In genomic region chr2:161228511-161229240, GRCh38 we compare ENCODE assay signal across 22 cellular contexts.
A peak's percentile ranks its signal among the peaks of the same experiment; 100 is the strongest.
DNase-seq lines count a peak whose midpoint lies in the region; ATAC-seq, FAIRE-seq and TF ChIP-seq lines count a peak whose summit lies in the region.
"Had no signal": no experiment of that assay in that cellular context is flagged by ENCODE, and none has a peak within 500 bp of the region (broad histone marks: within the 10 kb centered on the region; RNA-seq: fewer than 3 reads in every experiment).

No MANE protein-coding gene starts in this region.

- TF ChIP-seq CTCF in SK-N-SH (IDR thresholded peaks at IDR 0.05) (no peak), left lung (IDR thresholded peaks at IDR 0.05) (no peak)

- peaks cover 6% of the 10 kb centered on the region for H3K36me3 Mint-ChIP-seq in T-helper 17 cell (ENCODE audit: low read depth)
- H3K36me3 Mint-ChIP-seq: natural killer cell had no signal

- peaks cover 7% of the 10 kb centered on the region for H3K4me1 Mint-ChIP-seq in T-helper 17 cell
- H3K4me1 Mint-ChIP-seq: activated CD4-positive, alpha-beta T cell treated with anti-CD3 and anti-CD28 coated beads, Interleukin-2, amount 10 ng/mL, durations not matched to agents 7 days and 5 days; B cell; natural killer cell had no signal

- peak overlapping the region; percentile 59 for H3K27ac Mint-ChIP-seq in T-helper 17 cell
- H3K27ac Mint-ChIP-seq: activated CD4-positive, alpha-beta T cell treated with anti-CD3 and anti-CD28 coated beads, Interleukin-2, amount 10 ng/mL, durations not matched to agents 7 days and 5 days; B cell; natural killer cell had no signal

- no peak overlapping the region for H3K9ac ChIP-seq in SK-N-SH

- peaks cover 3% of the 10 kb centered on the region for H3F3A ChIP-seq in SK-N-SH (replicated peaks; ENCODE audit: insufficient read depth)

- TF ChIP-seq RAD21 in SK-N-SH (IDR thresholded peaks at IDR 0.05; ENCODE audit: low read length): no peak

- intact Hi-C loops in left lung (cut with DNase I): no loop called here

- peaks cover 54 to 60% of the 10 kb centered on the region in 2 experiments for H3K36me3 ChIP-seq in SK-N-SH (replicated peaks in 1 of 2; ENCODE audit: control insufficient read depth in 1 of 2, insufficient read depth in 2 of 2, low read length in 1 of 2)
- H3K36me3 ChIP-seq in left lung: peaks cover 0 to 54% of the 10 kb centered on the region in 2 donors

- H3K9me3 ChIP-seq in SK-N-SH (no peaks in the 10 kb centered on the region), T-helper 17 cell (ENCODE audit: control insufficient read depth, low read length, poor library complexity, severe bottlenecking) (no peaks in the 10 kb centered on the region), left lung (no peaks in the 10 kb centered on the region)
- H3K9me3 ChIP-seq: adrenal gland, gastroesophageal sphincter had no signal

- H3K27me3 Mint-ChIP-seq in T-helper 17 cell: no peaks in the 10 kb centered on the region
- H3K27me3 Mint-ChIP-seq: activated CD4-positive, alpha-beta T cell treated with anti-CD3 and anti-CD28 coated beads, Interleukin-2, amount 10 ng/mL, durations not matched to agents 7 days and 5 days; B cell had no signal

- no peaks in the 10 kb centered on the region for H3K79me2 ChIP-seq in SK-N-SH (ENCODE audit: insufficient read depth)

- no peak for TF ChIP-seq EP300 in SK-N-SH (IDR thresholded peaks at IDR 0.05; ENCODE audit: borderline replicate concordance in 1 of 2, low read depth in 1 of 2, low read length in 1 of 2)

- no peaks in the 10 kb centered on the region for H3K9me2 ChIP-seq in SK-N-SH

- no peak overlapping the region for H2AFZ ChIP-seq in SK-N-SH (ENCODE audit: low read depth)

- H3K4me2 ChIP-seq in SK-N-SH: no peak overlapping the region

- DNase-seq in SK-N-SH: no peak
- DNase-seq in T-helper 17 cell: no peak
- no peak for DNase-seq in left lung
- no peak for DNase-seq in urothelium cell line (ENCODE audit: low spot score)
- no peak for DNase-seq in NCI-H82 treated with DMSO at 0.1 percent for 48 hours (lab: John Stamatoyannopoulos, UW; ENCODE audit: unreplicated experiment)
- DNase-seq in CD1c-positive myeloid dendritic cell (ENCODE audit: extremely low spot score): no peak
- DNase-seq: activated CD4-positive, alpha-beta T cell treated with anti-CD3 and anti-CD28 coated beads, Interleukin-2, amount 10 ng/mL, durations not matched to agents 7 days and 5 days; activated gamma-delta T cell treated with Interleukin-2 at 50 U/mL for 16 hours; adrenal gland; dorsolateral prefrontal cortex; erythroblast; kidney glomerular epithelial cell; natural killer cell; NCI-H1417; SHP77 treated with DMSO at 0.1 percent for 48 hours; stimulated activated naive CD4-positive, alpha-beta T cell; T-helper 1 cell had no signal

- POLR2A ChIA-PET in SK-N-SH (lab: Yijun Ruan, JAX): no interaction called here

- H4K20me1 ChIP-seq in SK-N-SH (ENCODE audit: insufficient read depth): no peaks in the 10 kb centered on the region

- FAIRE-seq in urothelium cell line (lab: Jason Lieb, UNC): peak; percentile 42

- CTCF ChIA-PET in SK-N-SH (lab: Yijun Ruan, JAX): interaction anchor here (0.6 to 12.3 kb wide), 2 partner anchors 8 to 23 kb away, joined by 3 to 110 read pairs; no protein-coding TSS in a partner anchor

- H3K27me3 ChIP-seq in SK-N-SH (ENCODE audit: insufficient read depth): no peaks in the 10 kb centered on the region
- H3K27me3 ChIP-seq in left lung: no peaks in the 10 kb centered on the region
- H3K27me3 ChIP-seq: adrenal gland, dorsolateral prefrontal cortex, gastroesophageal sphincter had no signal

- peaks cover 0 to 10% of the 10 kb centered on the region in 2 experiments; a peak in 2 of 4 replicates for H3K4me1 ChIP-seq in SK-N-SH (ENCODE audit: control insufficient read depth in 1 of 2, insufficient read depth in 2 of 2, low read depth in 1 of 2, low read length in 1 of 2)
- H3K4me1 ChIP-seq in left lung: peaks cover 0 to 11% of the 10 kb centered on the region in 2 donors
- H3K4me1 ChIP-seq: adrenal gland, gastroesophageal sphincter had no signal

- no peak overlapping the region for H3K4me3 Mint-ChIP-seq in T-helper 17 cell
- H3K4me3 Mint-ChIP-seq: activated CD4-positive, alpha-beta T cell treated with anti-CD3 and anti-CD28 coated beads, Interleukin-2, amount 10 ng/mL, durations not matched to agents 7 days and 5 days; B cell; natural killer cell had no signal

- WGBS in SK-N-SH (ENCODE audit: low lambda C conversion rate): 86% methylated on average over 6 of the region's 6 CpGs

- H3K27ac ChIP-seq in SK-N-SH (ENCODE audit: low read depth in 2 of 2, low read length in 1 of 2) (no peak overlapping the region), left lung (peak overlapping the region in 1 of 2 donors; percentile 19)
- H3K27ac ChIP-seq: 22Rv1, adrenal gland, dorsolateral prefrontal cortex, gastroesophageal sphincter had no signal

- ATAC-seq in SK-N-SH treated with all-trans-retinoic acid at 6 μM for 48 hours: peak; percentile 40; the same call in 1 of the 3 replicates
- no peak for ATAC-seq in T-helper 17 cell
- ATAC-seq in left lung: peak; percentile 91
- ATAC-seq in GM19467 (IDR thresholded peaks at IDR 0.05; ENCODE audit: unreplicated experiment): no peak
- ATAC-seq: gastroesophageal sphincter, natural killer cell had no signal

- no peak overlapping the region for H3K4me3 ChIP-seq in SK-N-SH (ENCODE audit: low read depth in 2 of 2, low read length in 1 of 2)
- no peak overlapping the region for H3K4me3 ChIP-seq in left lung
- H3K4me3 ChIP-seq: adrenal gland, dorsolateral prefrontal cortex, gastroesophageal sphincter had no signal

TF ChIP-seq in SK-N-SH treated with all-trans-retinoic acid at 6 μM for 48 hours, 23 proteins besides CTCF, POLR2A, EP300 and RAD21 (continues in another document):
- no peak for TF ChIP-seq ARNTL (CRISPR knock-in tag; IDR thresholded peaks at IDR 0.05; ENCODE audit: borderline replicate concordance, low read depth)
- no peak for TF ChIP-seq RARB (CRISPR knock-in tag; IDR thresholded peaks at IDR 0.05)
- TF ChIP-seq TCF4 (CRISPR knock-in tag; IDR thresholded peaks at IDR 0.05; ENCODE audit: borderline replicate concordance): no peak
- TF ChIP-seq PPARA (CRISPR knock-in tag; IDR thresholded peaks at IDR 0.05; ENCODE audit: borderline replicate concordance): no peak
- no peak for TF ChIP-seq ZFP3 (CRISPR knock-in tag; IDR thresholded peaks at IDR 0.05)
- TF ChIP-seq ZNF565 (CRISPR knock-in tag; conservative IDR thresholded peaks at IDR 0.05; ENCODE audit: low read depth): no peak
- TF ChIP-seq ZC3H10 (CRISPR knock-in tag; IDR thresholded peaks at IDR 0.05): no peak
- TF ChIP-seq GLIS3 (CRISPR knock-in tag; IDR thresholded peaks at IDR 0.05): no peak
- no peak for TF ChIP-seq ZFP30 (CRISPR knock-in tag; IDR thresholded peaks at IDR 0.05)
- no peak for TF ChIP-seq OSR1 (CRISPR knock-in tag; IDR thresholded peaks at IDR 0.05)
- no peak for TF ChIP-seq ESRRG (CRISPR knock-in tag; IDR thresholded peaks at IDR 0.05)
- TF ChIP-seq CSRNP3 (CRISPR knock-in tag; IDR thresholded peaks at IDR 0.05): no peak
- TF ChIP-seq ZNF8 (CRISPR knock-in tag; IDR thresholded peaks at IDR 0.05): no peak
- TF ChIP-seq BACH2 (CRISPR knock-in tag; IDR thresholded peaks at IDR 0.05; ENCODE audit: borderline replicate concordance): no peak

TF ChIP-seq in SK-N-SH, 30 proteins besides CTCF, POLR2A, EP300 and RAD21 (continues in another document):
- no peak for TF ChIP-seq NRF1 (IDR thresholded peaks at IDR 0.05; ENCODE audit: low read depth, low read length)
- TF ChIP-seq MAX (IDR thresholded peaks at IDR 0.05; ENCODE audit: low read depth): no peak
- no peak for TF ChIP-seq MEF2A (IDR thresholded peaks at IDR 0.05; ENCODE audit: borderline replicate concordance, low read depth)
- TF ChIP-seq ZBTB33 (IDR thresholded peaks at IDR 0.05; ENCODE audit: borderline replicate concordance, low read depth): no peak
- no peak for TF ChIP-seq TEAD4 (IDR thresholded peaks at IDR 0.05; ENCODE audit: borderline replicate concordance, insufficient read depth)
- no peak for TF ChIP-seq MXI1 (IDR thresholded peaks at IDR 0.05; ENCODE audit: low read depth, low read length)
- TF ChIP-seq RCOR1 (IDR thresholded peaks at IDR 0.05; ENCODE audit: low read length): no peak
- TF ChIP-seq RFX5 (IDR thresholded peaks at IDR 0.05; ENCODE audit: low read length): no peak
- no peak for TF ChIP-seq PBX3 (IDR thresholded peaks at IDR 0.05)
- no peak for TF ChIP-seq FOSL2 (IDR thresholded peaks at IDR 0.05; ENCODE audit: borderline replicate concordance, low read depth)
- no peak for TF ChIP-seq TCF12 (IDR thresholded peaks at IDR 0.05)

Comparison
In these comparisons a context has a peak if more than half of its experiments do, and no peak if none do; other contexts are left out.
1. ATAC-seq: peak in SK-N-SH treated with all-trans-retinoic acid at 6 μM for 48 hours (single experiment) and left lung (single experiment); none in T-helper 17 cell (single experiment) and GM19467 (single experiment).